ENCODE assay signal across 18 cellular contexts in the genomic region with DNA sequence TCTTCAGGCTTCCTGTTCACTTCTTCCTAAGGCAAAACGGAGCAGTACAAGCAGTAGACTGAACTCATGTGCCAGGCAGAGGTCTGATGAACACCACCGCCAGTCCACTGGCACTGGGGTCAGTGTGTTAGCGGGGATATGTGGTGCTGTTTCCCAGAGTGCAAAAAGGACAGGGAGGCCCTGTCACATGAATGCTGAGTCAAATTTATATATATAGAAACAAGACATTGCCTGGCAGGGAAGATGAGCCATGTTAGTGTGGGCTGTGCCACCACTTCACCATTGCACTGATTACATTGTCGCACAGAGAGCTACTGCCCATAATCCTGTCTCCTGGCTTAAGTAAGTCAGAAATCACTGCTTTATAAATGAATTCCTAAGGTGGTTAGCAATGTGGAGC.
"Had no signal": no experiment of that assay in that cellular context is flagged by ENCODE, and none has a peak within 500 bp of the region (broad histone marks: within the 10 kb centered on the region; RNA-seq: fewer than 3 reads in every experiment).

No MANE protein-coding gene starts in this region.

- H3K27me3 Mint-ChIP-seq: activated B cell treated with CpG ODN at 0.5 μM for 24 hours; activated CD4-positive, alpha-beta memory T cell treated with anti-CD3 and anti-CD28 coated beads for 36 hours; activated naive CD8-positive, alpha-beta T cell treated with anti-CD3 and anti-CD28 coated beads for 36 hours; central memory CD8-positive, alpha-beta T cell; stimulated activated naive CD8-positive, alpha-beta T cell treated with anti-CD3 and anti-CD28 coated beads, Interleukin-15, amount 100 ng/mL, for 72 hours had no signal

- ATAC-seq: left lung; stimulated activated naive CD8-positive, alpha-beta T cell treated with anti-CD3 and anti-CD28 coated beads, Interleukin-15, amount 100 ng/mL, for 72 hours had no signal

- H3K4me3 Mint-ChIP-seq: activated B cell treated with CpG ODN at 0.5 μM for 24 hours; activated CD4-positive, alpha-beta memory T cell treated with anti-CD3 and anti-CD28 coated beads for 36 hours; activated naive CD8-positive, alpha-beta T cell treated with anti-CD3 and anti-CD28 coated beads for 36 hours; central memory CD8-positive, alpha-beta T cell; nephron; stimulated activated naive CD8-positive, alpha-beta T cell treated with anti-CD3 and anti-CD28 coated beads, Interleukin-15, amount 100 ng/mL, for 72 hours had no signal

- H3K27ac ChIP-seq: coronary artery, left lung, neutrophil, ovary, suprapubic skin, tibial nerve had no signal

- H3K27me3 ChIP-seq: left lung, neutrophil, ovary, suprapubic skin, tibial nerve had no signal

- H3K9me3 Mint-ChIP-seq: activated B cell treated with CpG ODN at 0.5 μM for 24 hours; activated CD4-positive, alpha-beta memory T cell treated with anti-CD3 and anti-CD28 coated beads for 36 hours; activated naive CD8-positive, alpha-beta T cell treated with anti-CD3 and anti-CD28 coated beads for 36 hours; central memory CD8-positive, alpha-beta T cell; nephron; stimulated activated naive CD8-positive, alpha-beta T cell treated with anti-CD3 and anti-CD28 coated beads, Interleukin-15, amount 100 ng/mL, for 72 hours had no signal

- H3K4me1 Mint-ChIP-seq: activated B cell treated with CpG ODN at 0.5 μM for 24 hours; activated naive CD8-positive, alpha-beta T cell treated with anti-CD3 and anti-CD28 coated beads for 36 hours; central memory CD8-positive, alpha-beta T cell; nephron; stimulated activated naive CD8-positive, alpha-beta T cell treated with anti-CD3 and anti-CD28 coated beads, Interleukin-15, amount 100 ng/mL, for 72 hours had no signal

- H3K27ac Mint-ChIP-seq: activated B cell treated with CpG ODN at 0.5 μM for 24 hours; activated CD4-positive, alpha-beta memory T cell treated with anti-CD3 and anti-CD28 coated beads for 36 hours; activated naive CD8-positive, alpha-beta T cell treated with anti-CD3 and anti-CD28 coated beads for 36 hours; nephron had no signal

- H3K4me1 ChIP-seq: left lung, suprapubic skin, tibial nerve had no signal

- H3K36me3 ChIP-seq: ovary had no signal

- DNase-seq: activated B cell treated with CpG ODN at 0.5 μM for 24 hours; activated CD4-positive, alpha-beta memory T cell treated with anti-CD3 and anti-CD28 coated beads for 36 hours; activated CD4-positive, alpha-beta T cell treated with anti-CD3 and anti-CD28 coated beads for 4 hours; activated naive CD4-positive, alpha-beta T cell treated with Interleukin-2 at 50 U/mL for 16 hours; activated naive CD8-positive, alpha-beta T cell treated with anti-CD3 and anti-CD28 coated beads for 36 hours; activated T-cell treated with anti-CD3 and anti-CD28 coated beads, Interleukin-2, amount 50 U/mL, for 48 hours; left lung; midbrain; ovary; stimulated activated CD4-positive, alpha-beta T cell treated with anti-CD3 and anti-CD28 coated beads, Interleukin-12 subunit alpha, Interleukin-12 subunit beta, amount 100 ng/mL, for 4 hours; stimulated activated naive CD8-positive, alpha-beta T cell treated with anti-CD3 and anti-CD28 coated beads, Interleukin-15, amount 100 ng/mL, for 72 hours; T-helper 9 cell had no signal

- H3K4me3 ChIP-seq: coronary artery, left lung, ovary, suprapubic skin, tibial nerve had no signal

- H3K9me3 ChIP-seq: left lung, neutrophil, ovary, suprapubic skin, tibial nerve had no signal
